Comparison of ENCODE assay signal across 11 cellular contexts in genomic region chr13:60268203-60268555, GRCh38.
DNase-seq lines count a peak whose midpoint lies in the region; ATAC-seq and TF ChIP-seq lines count a peak whose summit lies in the region.
"Had no signal": no experiment of that assay in that cellular context is flagged by ENCODE, and none has a peak within 500 bp of the region (broad histone marks: within the 10 kb centered on the region; RNA-seq: fewer than 3 reads in every experiment).

No MANE protein-coding gene starts in this region.

- no peak for DNase-seq in heart left ventricle
- no peak for DNase-seq in cardiac septum (ENCODE audit: low spot score)
- DNase-seq in coronary artery (ENCODE audit: low spot score): no peak
- no peak for DNase-seq in upper lobe of right lung
- DNase-seq in COR-L47 (lab: John Stamatoyannopoulos, UW): no peak
- DNase-seq in activated CD8-positive, alpha-beta T cell treated with anti-CD3 and anti-CD28 coated beads for 36 hours: no peak
- DNase-seq: AML-193 had no signal

- no peaks in the 10 kb centered on the region for H3K4me1 Mint-ChIP-seq in activated CD8-positive, alpha-beta T cell treated with anti-CD3 and anti-CD28 coated beads for 36 hours (ENCODE audit: low read depth)

- intact Hi-C loops in heart left ventricle (cut with DNase I) (no loop called here), cardiac septum (cut with DNase I) (no loop called here), upper lobe of right lung (cut with DNase I) (no loop called here)
- intact Hi-C loops in activated CD8-positive, alpha-beta T cell treated with anti-CD3 and anti-CD28 coated beads for 36 hours (cut with micrococcal nuclease): no loop called here

- H3K36me3 Mint-ChIP-seq in activated CD8-positive, alpha-beta T cell treated with anti-CD3 and anti-CD28 coated beads for 36 hours (ENCODE audit: low read depth): no peaks in the 10 kb centered on the region

- no peaks in the 10 kb centered on the region for H3K36me3 ChIP-seq in heart left ventricle
- H3K36me3 ChIP-seq in mesodermal cell (ENCODE audit: control insufficient read depth, insufficient read depth, low read length): no peaks in the 10 kb centered on the region
- H3K36me3 ChIP-seq in upper lobe of right lung: no peaks in the 10 kb centered on the region

- peaks cover 0 to 3% (median 0%) of the 10 kb centered on the region in 12 donors for H3K9me3 ChIP-seq in heart left ventricle
- no peaks in the 10 kb centered on the region for H3K9me3 ChIP-seq in mesodermal cell (ENCODE audit: control insufficient read depth, low read length)
- H3K9me3 ChIP-seq in upper lobe of right lung: no peaks in the 10 kb centered on the region

- no peaks in the 10 kb centered on the region for H3K9me3 Mint-ChIP-seq in activated CD8-positive, alpha-beta T cell treated with anti-CD3 and anti-CD28 coated beads for 36 hours
- H3K9me3 Mint-ChIP-seq: stimulated activated naive CD8-positive, alpha-beta T cell treated with anti-CD3 and anti-CD28 coated beads, Interleukin-15, Interleukin-2, amounts not matched to agents 100 ng/mL and 50 ng/mL, for 24 hours had no signal

- peaks cover 4% of the 10 kb centered on the region for H3K27me3 Mint-ChIP-seq in activated CD8-positive, alpha-beta T cell treated with anti-CD3 and anti-CD28 coated beads for 36 hours

- TF ChIP-seq CTCF in heart left ventricle (IDR thresholded peaks at IDR 0.05): no peak
- TF ChIP-seq CTCF in coronary artery (IDR thresholded peaks at IDR 0.05): no peak
- no peak for TF ChIP-seq CTCF in upper lobe of right lung (IDR thresholded peaks at IDR 0.05)
- TF ChIP-seq CTCF in activated CD8-positive, alpha-beta T cell treated with anti-CD3 and anti-CD28 coated beads for 36 hours (IDR thresholded peaks at IDR 0.05): no peak

- H3K27me3 ChIP-seq in heart left ventricle (peaks cover 0 to 8% (median 0%) of the 10 kb centered on the region in 9 donors), upper lobe of right lung (no peaks in the 10 kb centered on the region)

- no peak for ATAC-seq in heart left ventricle
- no peak for ATAC-seq in upper lobe of right lung
- ATAC-seq in activated CD8-positive, alpha-beta T cell treated with anti-CD3 and anti-CD28 coated beads for 36 hours: no peak
- no peak for ATAC-seq in HG03520 (IDR thresholded peaks at IDR 0.05; ENCODE audit: unreplicated experiment)

- 48 to 62% (median 60%) methylated on average over 8 of the region's 8 CpGs for whole genome bisulfite sequencing in heart left ventricle, 4 donors
- 52 to 69% methylated on average over 7 of the region's 8 CpGs for WGBS in mesodermal cell (ENCODE audit: insufficient coverage in 2 of 2), 2 experiments

- no peak overlapping the region for H3K27ac Mint-ChIP-seq in activated CD8-positive, alpha-beta T cell treated with anti-CD3 and anti-CD28 coated beads for 36 hours
- H3K27ac Mint-ChIP-seq: activated naive CD8-positive, alpha-beta T cell; stimulated activated naive CD8-positive, alpha-beta T cell treated with anti-CD3 and anti-CD28 coated beads, Interleukin-15, Interleukin-2, amounts not matched to agents 100 ng/mL and 50 ng/mL, for 24 hours had no signal

- H3K4me1 ChIP-seq in heart left ventricle (no peaks in the 10 kb centered on the region), mesodermal cell (ENCODE audit: control insufficient read depth, insufficient read depth, low read length, poor library complexity, severe bottlenecking) (peaks cover 4% of the 10 kb centered on the region), upper lobe of right lung (no peaks in the 10 kb centered on the region)

- CTCF ChIA-PET in activated CD8-positive, alpha-beta T cell treated with anti-CD3 and anti-CD28 coated beads for 36 hours (lab: Charles Lee): no interaction called here

- H3K4me3 ChIP-seq in heart left ventricle (peak overlapping the region in 9 of 12 donors; percentile 34 to 54 (median 45)), coronary artery (peak overlapping the region; percentile 69), mesodermal cell (ENCODE audit: extremely low read depth, insufficient read depth, low read length, poor library complexity, severe bottlenecking) (peak overlapping the region; percentile 41), upper lobe of right lung (peak overlapping the region; percentile 49)

- no peak for TF ChIP-seq POLR2A in heart left ventricle (IDR thresholded peaks at IDR 0.05)

- no peak overlapping the region for H3K4me3 Mint-ChIP-seq in activated CD8-positive, alpha-beta T cell treated with anti-CD3 and anti-CD28 coated beads for 36 hours
- H3K4me3 Mint-ChIP-seq: activated naive CD8-positive, alpha-beta T cell; stimulated activated naive CD8-positive, alpha-beta T cell treated with anti-CD3 and anti-CD28 coated beads, Interleukin-15, Interleukin-2, amounts not matched to agents 100 ng/mL and 50 ng/mL, for 24 hours had no signal

- POLR2A ChIA-PET in activated CD8-positive, alpha-beta T cell treated with anti-CD3 and anti-CD28 coated beads for 36 hours (lab: Charles Lee): no interaction called here

- H3K27ac ChIP-seq in heart left ventricle (no peak overlapping the region), coronary artery (no peak overlapping the region), mesodermal cell (ENCODE audit: low read depth, low read length, severe bottlenecking) (no peak overlapping the region), upper lobe of right lung (no peak overlapping the region)
